Comparison of ENCODE assay signal across 8 cellular contexts in genomic region chr15:91867581-91868026, GRCh38. TPM values are rescaled to one million over a fixed set of nuclear protein-coding genes. Genes with fewer than 3 reads are reported as not detected.
DNase-seq lines count a peak whose midpoint lies in the region; ATAC-seq and TF ChIP-seq lines count a peak whose summit lies in the region.

No MANE protein-coding gene starts in this region.

- ATAC-seq in gastrocnemius medialis: peak; percentile 65 to 74
- ATAC-seq in HG02938 (IDR thresholded peaks at IDR 0.05; ENCODE audit: unreplicated experiment): no peak

- H3K9me3 Mint-ChIP-seq in chondrocyte (ENCODE audit: low read depth): peaks cover 7% of the 10 kb centered on the region

- no peaks in the 10 kb centered on the region for H3K36me3 Mint-ChIP-seq in chondrocyte (ENCODE audit: low read depth)

- H3K4me3 Mint-ChIP-seq in chondrocyte (ENCODE audit: unreplicated experiment): no peak overlapping the region

- TF ChIP-seq POLR2A in gastrocnemius medialis (IDR thresholded peaks at IDR 0.05): no peak

- H3K27ac ChIP-seq in gastrocnemius medialis: peak overlapping the region; percentile 64 to 74 (median 70)

- DNase-seq in ELF-1 (ENCODE audit: low read depth, low spot score) (peak; percentile 56), T1000 (lab: John Stamatoyannopoulos, UW) (peak; percentile 72), cardiac septum (ENCODE audit: low spot score) (peak; percentile 88), gastrocnemius medialis (peak; percentile 34 to 56), inferior parietal cortex (ENCODE audit: extremely low spot score) (no peak), chondrocyte (ENCODE audit: low spot score) (no peak), NCI-H1417 treated with DMSO at 0.1 percent for 48 hours (lab: John Stamatoyannopoulos, UW) (no peak)

- TF ChIP-seq CTCF in gastrocnemius medialis (IDR thresholded peaks at IDR 0.05 in 4 of 5, conservative IDR thresholded peaks at IDR 0.05 in 1 of 5) (no peak), chondrocyte (IDR thresholded peaks at IDR 0.05) (no peak)

- no peak overlapping the region for H3K27ac Mint-ChIP-seq in chondrocyte (ENCODE audit: unreplicated experiment)

- no peaks in the 10 kb centered on the region for H3K36me3 ChIP-seq in gastrocnemius medialis

- in situ Hi-C loops in gastrocnemius medialis (cut with MboI; ENCODE audit: low sequenced_read_pairs in 4 of 4): loop anchor here in 1 of 4 donors (10.0 kb wide), 1 partner anchor 217 kb away; no protein-coding TSS in a partner anchor

- H3K27me3 ChIP-seq in gastrocnemius medialis: no peaks in the 10 kb centered on the region

- H3K27me3 Mint-ChIP-seq in chondrocyte (ENCODE audit: low read depth): peaks cover 15% of the 10 kb centered on the region

- H3K4me3 ChIP-seq in gastrocnemius medialis: no peak overlapping the region

- intact Hi-C loops in cardiac septum (cut with DNase I): loop anchor here (5.0 kb wide), 1 partner anchor 60 kb away; no protein-coding TSS in a partner anchor
- intact Hi-C loops in gastrocnemius medialis (cut with DNase I; ENCODE audit: low total_unique reads): no loop called here

- no peaks in the 10 kb centered on the region for H3K9me3 ChIP-seq in gastrocnemius medialis

- H3K4me1 ChIP-seq in gastrocnemius medialis: peaks cover 52 to 58% of the 10 kb centered on the region in 2 donors

- H3K4me1 Mint-ChIP-seq in chondrocyte (ENCODE audit: low read depth): peaks cover 2% of the 10 kb centered on the region

RNA-seq across cellular contexts. Expression of gene SLCO3A1, which starts 14.1 kb away (rescaled TPM):
- total RNA-seq in cardiac septum: 43.9 TPM
- 1 to 10 TPM; 1.3 to 3.6 (median 3.0) TPM for total RNA-seq in gastrocnemius medialis
- 2.2 to 3.7 TPM (median 2.8 TPM) in 3 replicates for total RNA-seq in chondrocyte

Comparison
In these comparisons a context has a peak if more than half of its experiments do, and no peak if none do; other contexts are left out.
1. DNase-seq: peak in ELF-1 (single experiment), T1000 (single experiment), cardiac septum (single experiment) and gastrocnemius medialis (2 of 2); none in inferior parietal cortex (single experiment), chondrocyte (single experiment) and NCI-H1417 treated with DMSO at 0.1 percent for 48 hours (single experiment).